Comparison of ENCODE assay signal across 9 cellular contexts in genomic region chr19:18414504-18415176, GRCh38. TPM values are rescaled to one million over a fixed set of nuclear protein-coding genes. Genes with fewer than 3 reads are reported as not detected.
DNase-seq lines count a peak whose midpoint lies in the region; ATAC-seq and TF ChIP-seq lines count a peak whose summit lies in the region.
"Had no signal": no experiment of that assay in that cellular context is flagged by ENCODE, and none has a peak within 500 bp of the region (broad histone marks: within the 10 kb centered on the region; RNA-seq: fewer than 3 reads in every experiment).

No MANE protein-coding gene starts in this region.

- H3K27ac ChIP-seq in liver (ENCODE audit: low read depth in 1 of 2, low read length in 2 of 2) = peak overlapping the region; percentile 74 to 94
- peak overlapping the region; percentile 79 for H3K27ac ChIP-seq in urinary bladder (ENCODE audit: low read depth)

- H3K4me1 Mint-ChIP-seq in activated naive CD4-positive, alpha-beta T cell treated with anti-CD3 and anti-CD28 coated beads, Interleukin-2, amount 50 U/mL, for 24 hours = peaks cover 36% of the 10 kb centered on the region

- H3K9me3 Mint-ChIP-seq in activated naive CD4-positive, alpha-beta T cell treated with anti-CD3 and anti-CD28 coated beads, Interleukin-2, amount 50 U/mL, for 24 hours = no peaks in the 10 kb centered on the region
- no peaks in the 10 kb centered on the region for H3K9me3 Mint-ChIP-seq in activated naive CD4-positive, alpha-beta T cell treated with anti-CD3 and anti-CD28 coated beads, Interleukin-2, amount 50 U/mL, for 72 hours

- H3K4me3 ChIP-seq in WI38 (ENCODE audit: low read depth, low read length) = peak overlapping the region; percentile 24
- H3K4me3 ChIP-seq in liver (ENCODE audit: low read depth in 1 of 3, low read length in 3 of 3) = no peak overlapping the region
- H3K4me3 ChIP-seq in urinary bladder (ENCODE audit: low read depth, low read length) = no peak overlapping the region

- peak overlapping the region; percentile 80 for H3K27ac Mint-ChIP-seq in activated naive CD4-positive, alpha-beta T cell treated with anti-CD3 and anti-CD28 coated beads, Interleukin-2, amount 50 U/mL, for 24 hours
- no peak overlapping the region for H3K27ac Mint-ChIP-seq in activated naive CD4-positive, alpha-beta T cell treated with anti-CD3 and anti-CD28 coated beads, Interleukin-2, amount 50 U/mL, for 72 hours

- no peaks in the 10 kb centered on the region for H3K9me3 ChIP-seq in liver (ENCODE audit: control insufficient read depth in 4 of 4, low read length in 3 of 4)

- no peak for TF ChIP-seq RAD21 in liver (IDR thresholded peaks at IDR 0.05)

- TF ChIP-seq CTCF in WI38 (IDR thresholded peaks at IDR 0.05; ENCODE audit: low read depth, low read length) (no peak), liver (IDR thresholded peaks at IDR 0.05; ENCODE audit: low read depth, low read length, missing input control) (no peak)

- H3K4me1 ChIP-seq in liver (ENCODE audit: control insufficient read depth in 4 of 4, insufficient read depth in 4 of 4, low read length in 3 of 4) (peaks cover 9 to 41% (median 25%) of the 10 kb centered on the region in 4 donors), urinary bladder (ENCODE audit: insufficient read depth) (no peaks in the 10 kb centered on the region)

- H3K36me3 Mint-ChIP-seq in activated naive CD4-positive, alpha-beta T cell treated with anti-CD3 and anti-CD28 coated beads, Interleukin-2, amount 50 U/mL, for 24 hours = no peaks in the 10 kb centered on the region
- peaks cover 0 to 6% of the 10 kb centered on the region in 2 donors for H3K36me3 Mint-ChIP-seq in activated naive CD4-positive, alpha-beta T cell treated with anti-CD3 and anti-CD28 coated beads, Interleukin-2, amount 50 U/mL, for 72 hours

- no peaks in the 10 kb centered on the region for H3K27me3 ChIP-seq in liver (ENCODE audit: control insufficient read depth in 4 of 4, insufficient read depth in 4 of 4, low read length in 3 of 4)

- no peak for DNase-seq in activated naive CD4-positive, alpha-beta T cell treated with anti-CD3 and anti-CD28 coated beads, Interleukin-2, amount 50 U/mL, for 72 hours (ENCODE audit: low spot score in 2 of 2)
- DNase-seq in EL = no peak
- DNase-seq in cortex of kidney (lab: John Stamatoyannopoulos, UW) = no peak
- DNase-seq: activated CD4-positive, alpha-beta T cell treated with anti-CD3 and anti-CD28 coated beads, Interleukin-2, amount 50 U/mL, for 4 hours had no signal

- H3K36me3 ChIP-seq in liver (ENCODE audit: control insufficient read depth in 4 of 4, insufficient read depth in 3 of 4, low read depth in 1 of 4, low read length in 3 of 4) (no peaks in the 10 kb centered on the region), urinary bladder (ENCODE audit: insufficient read depth) (no peaks in the 10 kb centered on the region)

- H3K9ac ChIP-seq in liver (ENCODE audit: low read depth in 1 of 2, low read length in 2 of 2) = no peak overlapping the region

- 10% methylated on average over 11 of the region's 11 CpGs for WGBS in liver
- 15% methylated on average over 11 of the region's 11 CpGs for WGBS in urinary bladder

- ATAC-seq in activated naive CD4-positive, alpha-beta T cell treated with anti-CD3 and anti-CD28 coated beads, Interleukin-2, amount 50 U/mL, for 72 hours = no peak
- no peak for ATAC-seq in GM19324 (IDR thresholded peaks at IDR 0.05; ENCODE audit: low FRiP score, unreplicated experiment)

- peaks cover 15% of the 10 kb centered on the region for H3K27me3 Mint-ChIP-seq in activated naive CD4-positive, alpha-beta T cell treated with anti-CD3 and anti-CD28 coated beads, Interleukin-2, amount 50 U/mL, for 24 hours

- H3K4me3 Mint-ChIP-seq in activated naive CD4-positive, alpha-beta T cell treated with anti-CD3 and anti-CD28 coated beads, Interleukin-2, amount 50 U/mL, for 24 hours = peak overlapping the region; percentile 26

TF ChIP-seq in liver, 16 proteins besides CTCF, POLR2A, EP300 and RAD21:
- TF ChIP-seq NR2F2 (IDR thresholded peaks at IDR 0.05) (peak; percentile 60), SP1 (IDR thresholded peaks at IDR 0.05) (peak; percentile 69), RXRA (IDR thresholded peaks at IDR 0.05) (peak; percentile 92 to 97), HNF4A (conservative IDR thresholded peaks at IDR 0.05) (peak; percentile 42 to 51), YY1 (IDR thresholded peaks at IDR 0.05) (no peak), ATF3 (IDR thresholded peaks at IDR 0.05) (no peak)

RNA-seq across cellular contexts. Expression of gene SSBP4, which starts 4.6 kb away (rescaled TPM):
- 100 to 1,000 TPM in 1 of 2 donors, 10 to 100 TPM in 1; 31.7 to 102 TPM for total RNA-seq in activated naive CD4-positive, alpha-beta T cell treated with anti-CD3 and anti-CD28 coated beads, Interleukin-2, amount 50 U/mL, for 72 hours
- total RNA-seq in liver (10 to 100 TPM in 1 of 2 donors, 1 to 10 TPM in 1; 6.4 to 19.0 TPM), urinary bladder (28.8 TPM)
- polyA plus RNA-seq in liver (10 to 100 TPM in 1 of 2 donors, 1 to 10 TPM in 1; 4.0 to 16.6 TPM), urinary bladder (81.3 TPM)

RNA-seq across cellular contexts. Expression of gene LRRC25, which starts 17.2 kb away (rescaled TPM):
- not detected for total RNA-seq in activated naive CD4-positive, alpha-beta T cell treated with anti-CD3 and anti-CD28 coated beads, Interleukin-2, amount 50 U/mL, for 72 hours
- total RNA-seq in liver (10 to 100 TPM in 1 of 2 donors, 1 to 10 TPM in 1; 7.9 to 13.4 TPM), urinary bladder (2.9 TPM)
- polyA plus RNA-seq in liver (1 to 10 TPM; 2.3 to 5.8 TPM), urinary bladder (7.0 TPM)

RNA-seq across cellular contexts. Expression of gene ISYNA1, which starts 23.3 kb away (rescaled TPM):
- total RNA-seq in activated naive CD4-positive, alpha-beta T cell treated with anti-CD3 and anti-CD28 coated beads, Interleukin-2, amount 50 U/mL, for 72 hours = 10 to 100 TPM; 19.7 to 30.8 TPM
- total RNA-seq in liver (10 to 100 TPM in 1 of 2 donors, 1 to 10 TPM in 1; 8.0 to 41.9 TPM), urinary bladder (26.0 TPM)
- polyA plus RNA-seq in liver (10 to 100 TPM in 1 of 2 donors, 1 to 10 TPM in 1; 4.7 to 12.1 TPM), urinary bladder (35.6 TPM)

RNA-seq across cellular contexts. Expression of gene GDF15, which starts 28.7 kb away (rescaled TPM):
- 1 to 10 TPM in 1 of 2 donors, under 1 TPM in 1; 0.29 to 1.4 TPM for total RNA-seq in activated naive CD4-positive, alpha-beta T cell treated with anti-CD3 and anti-CD28 coated beads, Interleukin-2, amount 50 U/mL, for 72 hours
- total RNA-seq in liver (10 to 100 TPM in 1 of 2 donors, under 1 TPM in 1; 0.42 to 11.6 TPM), urinary bladder (12.5 TPM)
- polyA plus RNA-seq in liver (1 to 10 TPM; 6.7 to 7.7 TPM), urinary bladder (58.2 TPM)
